6 cellular contexts compared by ENCODE assay signal in genomic region chr22:37806409-37807338, GRCh38.
A peak's percentile ranks its signal among the peaks of the same experiment; 100 is the strongest.
DNase-seq lines count a peak whose midpoint lies in the region; ATAC-seq and TF ChIP-seq lines count a peak whose summit lies in the region.

No MANE protein-coding gene starts in this region.

- H3K9me2 ChIP-seq in SU-DHL-6 (replicated peaks; ENCODE audit: insufficient read depth, low read length), result no peaks in the 10 kb centered on the region

- H3K36me3 ChIP-seq in SU-DHL-6 (ENCODE audit: low read length), result no peaks in the 10 kb centered on the region

- peak overlapping the region; percentile 60 for H3K4me2 ChIP-seq in SU-DHL-6 (ENCODE audit: low read depth, low read length, poor library complexity, severe bottlenecking)

- H3K27ac ChIP-seq in SU-DHL-6 (ENCODE audit: low read depth, low read length), result no peak overlapping the region

- peak overlapping the region; percentile 56 for H2AFZ ChIP-seq in SU-DHL-6 (ENCODE audit: low read depth, low read length, severe bottlenecking)

- peak overlapping the region; percentile 55; the same call in 1 of the 2 replicates for H3K9ac ChIP-seq in SU-DHL-6 (ENCODE audit: low read length)

- no peaks in the 10 kb centered on the region for H4K20me1 ChIP-seq in SU-DHL-6 (ENCODE audit: low read depth, low read length)

- H3K9me3 ChIP-seq in SU-DHL-6 (ENCODE audit: insufficient read depth, low read length), result no peaks in the 10 kb centered on the region
- H3K9me3 ChIP-seq in iPS-18c (ENCODE audit: control insufficient read depth, insufficient read depth, low read length), result no peaks in the 10 kb centered on the region

- no peaks in the 10 kb centered on the region for H3K79me2 ChIP-seq in SU-DHL-6 (ENCODE audit: insufficient read depth, low read length)

- H3K27me3 ChIP-seq in SU-DHL-6 (ENCODE audit: low read length), result 0 out of 2 replicates have a peak, but pooled peaks cover 3% of the 10 kb centered on the region

- peak; percentile 18 for DNase-seq in GDM1 (lab: John Stamatoyannopoulos, UW)
- DNase-seq in effector CD4-positive, alpha-beta T cell, result no peak

- H3F3A ChIP-seq in SU-DHL-6 (ENCODE audit: insufficient read depth), result peaks cover 4% of the 10 kb centered on the region; the same call in 1 of the 2 replicates

- H3K4me3 ChIP-seq in SU-DHL-6 (ENCODE audit: insufficient read depth, low read length, poor library complexity, severe bottlenecking) (peak overlapping the region; percentile 49), iPS-18c (ENCODE audit: insufficient read depth, low read depth, low read length) (peak overlapping the region; percentile 89)

- ATAC-seq in HG03280 (IDR thresholded peaks at IDR 0.05; ENCODE audit: unreplicated experiment) (no peak), HG03196 (IDR thresholded peaks at IDR 0.05; ENCODE audit: unreplicated experiment) (no peak)

- TF ChIP-seq CTCF in SU-DHL-6 (IDR thresholded peaks at IDR 0.05; ENCODE audit: insufficient read depth, low read length, poor library complexity, severe bottlenecking), result no peak
